In the genomic region with DNA sequence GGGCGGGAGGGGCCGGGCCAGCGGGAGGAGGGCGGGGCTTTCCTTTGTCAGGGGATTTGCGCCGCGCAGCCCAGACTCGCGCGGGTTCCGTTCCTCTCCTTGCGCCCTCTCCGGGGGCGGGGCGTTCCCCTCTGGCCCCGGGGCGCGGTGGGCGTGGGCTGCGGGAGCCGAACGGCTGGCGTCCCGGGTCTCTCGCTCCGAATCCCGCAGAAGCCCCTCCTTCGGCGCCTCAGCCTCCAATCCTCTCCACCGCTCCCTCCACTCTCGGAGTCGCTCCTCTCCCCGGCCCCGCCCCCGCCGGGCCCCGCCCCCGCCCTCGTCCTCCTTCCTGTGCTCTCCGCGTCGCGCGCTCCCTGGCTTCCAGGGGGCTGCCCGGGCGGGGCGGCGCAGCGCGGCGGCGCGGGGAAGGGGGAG, we compare ENCODE assay signal across 9 cellular contexts.
DNase-seq lines count a peak whose midpoint lies in the region; ATAC-seq, FAIRE-seq and TF ChIP-seq lines count a peak whose summit lies in the region.
"Had no signal": no experiment of that assay in that cellular context is flagged by ENCODE, and none has a peak within 500 bp of the region (broad histone marks: within the 10 kb centered on the region; RNA-seq: fewer than 3 reads in every experiment).

No MANE protein-coding gene starts in this region.

- H3K4me1 ChIP-seq in small intestine (ENCODE audit: control insufficient read depth in 2 of 2, insufficient read depth in 1 of 2, low read depth in 1 of 2, low read length in 1 of 2): peaks cover 0 to 20% of the 10 kb centered on the region in 2 donors

- H3K9me3 ChIP-seq in WERI-Rb-1 (ENCODE audit: severe bottlenecking) (no peaks in the 10 kb centered on the region), small intestine (ENCODE audit: control insufficient read depth, low read depth) (no peaks in the 10 kb centered on the region)

- H3K36me3 ChIP-seq in WERI-Rb-1 (peaks cover 26% of the 10 kb centered on the region), small intestine (ENCODE audit: control insufficient read depth in 2 of 2, insufficient read depth in 2 of 2, low read length in 2 of 2) (peaks cover 2% of the 10 kb centered on the region in 2 donors)

- DNase-seq in NK-92 (lab: John Stamatoyannopoulos, UW; ENCODE audit: unreplicated experiment) (peak; percentile 35), NCI-H2171 (lab: John Stamatoyannopoulos, UW) (peak; percentile 95), WERI-Rb-1 (peak; percentile 97), T47D (ENCODE audit: low read depth in 1 of 2, low spot score in 1 of 2) (peak; percentile 94 to 95), iPS-NIHi11 (ENCODE audit: low spot score) (peak; percentile 98), small intestine (peak; percentile 92)
- no peak for DNase-seq in NK-92 treated with Interleukin-12 subunit alpha and Interleukin-12 subunit beta, amount 100 ng/mL, for 24 hours (lab: John Stamatoyannopoulos, UW)

- 0 to 1% (median 0%) methylated on average over 17 to 53 of the region's 53 CpGs for WGBS in small intestine, 3 donors

- no peak for TF ChIP-seq CTCF in WERI-Rb-1 (IDR thresholded peaks at IDR 0.05; ENCODE audit: low read depth, low read length)

- ATAC-seq in HG03103 (IDR thresholded peaks at IDR 0.05; ENCODE audit: low read depth, unreplicated experiment): peak; percentile 63

- in situ Hi-C loops in T47D (cut with HindIII; ENCODE audit: low pct_unique_long_range_greater_than_20kb, low sequenced_read_pairs): no loop called here

- no peak for FAIRE-seq in small intestine (lab: Jason Lieb, UNC)
- FAIRE-seq: A204.1 had no signal

- H3K27ac ChIP-seq in WERI-Rb-1 (peak overlapping the region; percentile 98), small intestine (ENCODE audit: low read depth in 1 of 2, low read length in 1 of 2) (peak overlapping the region; percentile 84 to 90)

- peak overlapping the region; percentile 69 for H3K4me3 ChIP-seq in WERI-Rb-1 (ENCODE audit: low read depth, low read length)
- peak overlapping the region; percentile 53 to 78 for H3K4me3 ChIP-seq in small intestine (ENCODE audit: low read depth in 1 of 2, low read length in 2 of 2)

- no peaks in the 10 kb centered on the region for H3K27me3 ChIP-seq in WERI-Rb-1 (ENCODE audit: insufficient read depth, low read depth, severe bottlenecking)
- no peaks in the 10 kb centered on the region for H3K27me3 ChIP-seq in small intestine (ENCODE audit: control insufficient read depth in 2 of 2, insufficient read depth in 2 of 2, low read length in 2 of 2)
